ENCODE assay signal across 12 cellular contexts in genomic region chr1:211632117-211632807, GRCh38. TPM values are rescaled to one million over a fixed set of nuclear protein-coding genes. Genes with fewer than 3 reads are reported as not detected.
DNase-seq lines count a peak whose midpoint lies in the region; ATAC-seq and TF ChIP-seq lines count a peak whose summit lies in the region.
"Had no signal": no experiment of that assay in that cellular context is flagged by ENCODE, and none has a peak within 500 bp of the region (broad histone marks: within the 10 kb centered on the region; RNA-seq: fewer than 3 reads in every experiment).

No MANE protein-coding gene starts in this region.

- WGBS in esophagus squamous epithelium, 2 donors: 54 to 63% methylated on average over 8 to 14 of the region's 16 CpGs
- WGBS in GM23248 (ENCODE audit: low coverage in 1 of 2, low lambda C conversion rate in 2 of 2, missing lambda C conversion rate in 2 of 2), 2 experiments: 94 to 96% methylated on average over 16 of the region's 16 CpGs

- H4K20me1 ChIP-seq in KMS-11 (ENCODE audit: insufficient read depth): no peaks in the 10 kb centered on the region
- H4K20me1 ChIP-seq in GM23248 (ENCODE audit: insufficient read depth): no peaks in the 10 kb centered on the region

- H3F3A ChIP-seq in GM23248 (ENCODE audit: insufficient read depth): peaks cover 6% of the 10 kb centered on the region; the same call in 1 of the 2 replicates

- intact Hi-C loops in left ventricle myocardium inferior (cut with micrococcal nuclease) (no loop called here), left cardiac atrium (cut with DNase I) (loop anchor here in 1 of 2 donors (5.0 kb wide), 1 partner anchor 55 kb away; the partner anchor contains the start of gene SLC30A1), esophagus squamous epithelium (cut with DNase I) (no loop called here)

- H3K79me2 ChIP-seq in KMS-11 (ENCODE audit: insufficient read depth, low read depth) (no peaks in the 10 kb centered on the region), GM23248 (ENCODE audit: insufficient read depth) (no peaks in the 10 kb centered on the region)

- H3K4me3 ChIP-seq in left ventricle myocardium inferior (no peak overlapping the region), KMS-11 (IDR thresholded peaks at IDR 0.05; ENCODE audit: insufficient read depth, low read depth, low read length) (no peak overlapping the region), esophagus squamous epithelium (no peak overlapping the region), GM23248 (no peak overlapping the region)

- H3K9me2 ChIP-seq in GM23248 (ENCODE audit: insufficient read depth): no peaks in the 10 kb centered on the region

- H3K9me3 ChIP-seq in left ventricle myocardium inferior (replicated peaks): no peaks in the 10 kb centered on the region
- H3K9me3 ChIP-seq in esophagus squamous epithelium: no peaks in the 10 kb centered on the region
- H3K9me3 ChIP-seq in GM23248 (ENCODE audit: low read depth): no peaks in the 10 kb centered on the region

- H3K36me3 ChIP-seq in left ventricle myocardium inferior: no peaks in the 10 kb centered on the region
- no peaks in the 10 kb centered on the region for H3K36me3 ChIP-seq in KMS-11 (ENCODE audit: insufficient read depth)
- no peaks in the 10 kb centered on the region for H3K36me3 ChIP-seq in esophagus squamous epithelium
- H3K36me3 ChIP-seq in GM23248 (ENCODE audit: low read depth): no peaks in the 10 kb centered on the region

- H3K27ac ChIP-seq in left ventricle myocardium inferior (replicated peaks): peak overlapping the region; percentile 90
- no peak overlapping the region for H3K27ac ChIP-seq in KMS-11
- H3K27ac ChIP-seq in esophagus squamous epithelium: peak overlapping the region in 3 of 4 donors; percentile 62 to 64 (median 63)
- no peak overlapping the region for H3K27ac ChIP-seq in GM23248

- H3K9ac ChIP-seq in KMS-11: no peak overlapping the region
- H3K9ac ChIP-seq in GM23248: no peak overlapping the region

- H3K4me1 ChIP-seq in left ventricle myocardium inferior (peaks cover 47% of the 10 kb centered on the region), KMS-11 (ENCODE audit: low read depth, poor library complexity, severe bottlenecking) (peaks cover 20% of the 10 kb centered on the region), esophagus squamous epithelium (peaks cover 16 to 36% (median 19%) of the 10 kb centered on the region in 3 donors), GM23248 (ENCODE audit: insufficient read depth) (peaks cover 15% of the 10 kb centered on the region)

- H3K4me2 ChIP-seq in KMS-11 (peak overlapping the region; percentile 50; the same call in 1 of the 2 replicates), GM23248 (ENCODE audit: unreplicated experiment) (no peak overlapping the region)

- no peak for DNase-seq in left ventricle myocardium inferior
- DNase-seq in left cardiac atrium: no peak
- no peak for DNase-seq in esophagus squamous epithelium (lab: John Stamatoyannopoulos, UW)
- DNase-seq in GM23248: no peak
- no peak for DNase-seq in DMS53 treated with DMSO at 0.1 percent for 48 hours (lab: John Stamatoyannopoulos, UW; ENCODE audit: unreplicated experiment)
- no peak for DNase-seq in NCI-H146 (lab: John Stamatoyannopoulos, UW)
- DNase-seq: GOT3; NCI-H524; stimulated activated CD8-positive, alpha-beta memory T cell treated with anti-CD3 and anti-CD28 coated beads, Interleukin-4, amount 100 ng/mL, for 48 hours; T-helper 9 cell had no signal

- no peak overlapping the region for H2AFZ ChIP-seq in KMS-11 (ENCODE audit: low read depth)
- H2AFZ ChIP-seq in GM23248: no peak overlapping the region

- no peaks in the 10 kb centered on the region for H3K27me3 ChIP-seq in left ventricle myocardium inferior (ENCODE audit: low read depth)
- no peaks in the 10 kb centered on the region for H3K27me3 ChIP-seq in KMS-11 (ENCODE audit: insufficient read depth, low read depth)
- H3K27me3 ChIP-seq in esophagus squamous epithelium: no peaks in the 10 kb centered on the region
- H3K27me3 ChIP-seq in GM23248 (replicated peaks; ENCODE audit: insufficient read depth): no peaks in the 10 kb centered on the region

- in situ Hi-C loops in GM23248 (cut with MboI): no loop called here

- TF ChIP-seq CTCF in left ventricle myocardium inferior (IDR thresholded peaks at IDR 0.05; ENCODE audit: borderline replicate concordance) (no peak), KMS-11 (conservative IDR thresholded peaks at IDR 0.05; ENCODE audit: low read depth, low read length) (no peak), esophagus squamous epithelium (IDR thresholded peaks at IDR 0.05) (no peak)

- ATAC-seq in left cardiac atrium: no peak
- ATAC-seq in GM21526 (IDR thresholded peaks at IDR 0.05; ENCODE audit: low FRiP score, unreplicated experiment): no peak

- TF ChIP-seq POLR2A in esophagus squamous epithelium (IDR thresholded peaks at IDR 0.05): no peak

RNA-seq across cellular contexts. Expression of gene NEK2, which starts 43.2 kb away (rescaled TPM):
- total RNA-seq in left ventricle myocardium inferior (0.19 TPM), left cardiac atrium (under 1 TPM; 0.18 to 0.68 TPM), esophagus squamous epithelium (10 to 100 TPM in 1 of 4 donors, 1 to 10 TPM in 3; 2.4 to 11.8 (median 6.5) TPM)
- 11.3 and 13.8 TPM in 2 replicates for total RNA-seq in GM23248 (2014; rRNA removed; shearing (Covaris generic))
- 10.6 TPM in 2 replicates for polyA plus RNA-seq in GM23248 (2016; fragmentation: Nextera tagmentation; extraction: Ambion mirVana)

RNA-seq across cellular contexts. Expression of gene SLC30A1, which starts 53.3 kb away (rescaled TPM):
- total RNA-seq in left ventricle myocardium inferior (11.5 TPM), left cardiac atrium (10 to 100 TPM; 11.0 to 13.9 TPM), esophagus squamous epithelium (10 to 100 TPM in 2 of 4 donors, 1 to 10 TPM in 2; 8.3 to 12.4 (median 10.3) TPM)
- total RNA-seq in GM23248 (2014; rRNA removed; shearing (Covaris generic)): 40.0 and 46.9 TPM in 2 replicates
- 22.7 and 23.0 TPM in 2 replicates for polyA plus RNA-seq in GM23248 (2016; fragmentation: Nextera tagmentation; extraction: Ambion mirVana)

Comparison
In these comparisons a context has a peak if more than half of its experiments do, and no peak if none do; other contexts are left out.
1. H3K27ac ChIP-seq: peak in left ventricle myocardium inferior (single experiment) and esophagus squamous epithelium (3 of 4); none in KMS-11 (single experiment) and GM23248 (single experiment).